ENCODE assay signal across 15 cellular contexts in genomic region chr3:80408322-80408721, GRCh38.
DNase-seq lines count a peak whose midpoint lies in the region; ATAC-seq and TF ChIP-seq lines count a peak whose summit lies in the region.
"Had no signal": no experiment of that assay in that cellular context is flagged by ENCODE, and none has a peak within 500 bp of the region (broad histone marks: within the 10 kb centered on the region; RNA-seq: fewer than 3 reads in every experiment).

No MANE protein-coding gene starts in this region.

- H3K27me3 ChIP-seq in A673 (replicated peaks; ENCODE audit: insufficient read depth, low read depth, low read length, poor library complexity): no peaks in the 10 kb centered on the region
- H3K27me3 ChIP-seq in neural cell (ENCODE audit: insufficient read depth, low read depth, low read length): no peaks in the 10 kb centered on the region
- H3K27me3 ChIP-seq: BE2C had no signal

- DNase-seq in A673 (ENCODE audit: low spot score) (peak; percentile 1), HEK293T (ENCODE audit: extremely low spot score) (peak; percentile 25), NCI-H524 treated with DMSO at 0.1 percent for 48 hours (lab: John Stamatoyannopoulos, UW) (peak; percentile 57), islet precursor cell (no peak)
- DNase-seq: BE2C; CD4-positive, alpha-beta memory T cell; DMS79; HCEC 1CT had no signal

- no peak for TF ChIP-seq RAD21 in neural cell (conservative IDR thresholded peaks at IDR 0.05)

- no peak overlapping the region for H3K27ac ChIP-seq in A673 (ENCODE audit: low read depth, low read length, poor library complexity, severe bottlenecking)
- peak overlapping the region; percentile 7 for H3K27ac ChIP-seq in neural cell (ENCODE audit: low read length)
- H3K27ac ChIP-seq: C4-2B had no signal

- H3F3A ChIP-seq in neural cell (ENCODE audit: insufficient read depth, low read length, poor library complexity, severe bottlenecking): no peaks in the 10 kb centered on the region

- H3K36me3 ChIP-seq in A673 (ENCODE audit: insufficient read depth, low read length, poor library complexity, severe bottlenecking) (no peaks in the 10 kb centered on the region), neural cell (ENCODE audit: insufficient read depth, low read length) (no peaks in the 10 kb centered on the region)
- H3K36me3 ChIP-seq: BE2C had no signal

- H4K20me1 ChIP-seq in neural cell (ENCODE audit: insufficient read depth): no peaks in the 10 kb centered on the region

- H3K4me3 ChIP-seq in A673 (ENCODE audit: low read depth, low read length, poor library complexity, severe bottlenecking) (no peak overlapping the region), neural cell (ENCODE audit: low read length) (peak overlapping the region; percentile 0)
- H3K4me3 ChIP-seq: GM12878, K562 had no signal

- CTCF ChIA-PET in A673 (lab: Charles Lee): no interaction called here
- CTCF ChIA-PET in HEK293T (lab: Yijun Ruan, JAX): no interaction called here

- H3K9me2 ChIP-seq in neural cell (ENCODE audit: insufficient read depth, low read length): no peaks in the 10 kb centered on the region

- peak; percentile 82 for TF ChIP-seq EP300 in neural cell (conservative IDR thresholded peaks at IDR 0.05; ENCODE audit: poor library complexity, severe bottlenecking)

- no TSS peak for BruUV-seq in A673 (replicated peaks; lab: Mats Ljungman, UMichigan)

- no peak overlapping the region for H3K9ac ChIP-seq in neural cell (ENCODE audit: low read length)

- POLR2A ChIA-PET in A673 (lab: Charles Lee; ENCODE audit: low non-redundant PET): no interaction called here
- POLR2A ChIA-PET in HEK293T (lab: Yijun Ruan, JAX): no interaction called here

- TF ChIP-seq CTCF in A673 (conservative IDR thresholded peaks at IDR 0.05; ENCODE audit: low read depth, low read length) (no peak), neural cell (IDR thresholded peaks at IDR 0.05; ENCODE audit: poor library complexity, severe bottlenecking) (no peak)

- intact Hi-C loops in A673 (cut with micrococcal nuclease; ENCODE audit: unreplicated experiment): no loop called here

- peaks cover 3% of the 10 kb centered on the region for H3K4me1 ChIP-seq in A673 (ENCODE audit: insufficient read depth, low read length, poor library complexity, severe bottlenecking)
- H3K4me1 ChIP-seq: BE2C had no signal

- H3K9me3 ChIP-seq in A673 (ENCODE audit: low read depth, low read length, poor library complexity, severe bottlenecking) (no peaks in the 10 kb centered on the region), neural cell (ENCODE audit: low read length) (no peaks in the 10 kb centered on the region)
- H3K9me3 ChIP-seq: BE2C had no signal

- H3K79me2 ChIP-seq in neural cell (replicated peaks; ENCODE audit: insufficient read depth, low read length): no peaks in the 10 kb centered on the region

- ATAC-seq in HG03469 (IDR thresholded peaks at IDR 0.05; ENCODE audit: unreplicated experiment): no peak
- no peak for ATAC-seq in HG02885 (IDR thresholded peaks at IDR 0.05; ENCODE audit: poor library complexity, unreplicated experiment)
- ATAC-seq in GM21526 (IDR thresholded peaks at IDR 0.05; ENCODE audit: low FRiP score, unreplicated experiment): no peak
- ATAC-seq: GM12878, K562 had no signal

- no peak overlapping the region for H2AFZ ChIP-seq in neural cell (ENCODE audit: low read depth, low read length)

- H3K4me2 ChIP-seq in neural cell (ENCODE audit: low read length): no peak overlapping the region

TF ChIP-seq in HEK293T, 16 proteins besides CTCF, POLR2A, EP300 and RAD21:
- no peak for TF ChIP-seq BHLHE40 (IDR thresholded peaks at IDR 0.05; ENCODE audit: borderline replicate concordance)
- TF ChIP-seq NFRKB (IDR thresholded peaks at IDR 0.05): no peak
- TF ChIP-seq ZNF384 (IDR thresholded peaks at IDR 0.05): no peak
- peak; percentile 96 for TF ChIP-seq ARNT (IDR thresholded peaks at IDR 0.05)
- TF ChIP-seq, protein P1, sequence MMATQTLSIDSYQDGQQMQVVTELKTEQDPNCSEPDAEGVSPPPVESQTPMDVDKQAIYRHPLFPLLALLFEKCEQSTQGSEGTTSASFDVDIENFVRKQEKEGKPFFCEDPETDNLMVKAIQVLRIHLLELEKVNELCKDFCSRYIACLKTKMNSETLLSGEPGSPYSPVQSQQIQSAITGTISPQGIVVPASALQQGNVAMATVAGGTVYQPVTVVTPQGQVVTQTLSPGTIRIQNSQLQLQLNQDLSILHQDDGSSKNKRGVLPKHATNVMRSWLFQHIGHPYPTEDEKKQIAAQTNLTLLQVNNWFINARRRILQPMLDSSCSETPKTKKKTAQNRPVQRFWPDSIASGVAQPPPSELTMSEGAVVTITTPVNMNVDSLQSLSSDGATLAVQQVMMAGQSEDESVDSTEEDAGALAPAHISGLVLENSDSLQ (IDR thresholded peaks at IDR 0.05): peak; percentile 96
- no peak for TF ChIP-seq FOXK2 (IDR thresholded peaks at IDR 0.05)
- TF ChIP-seq TARDBP (IDR thresholded peaks at IDR 0.05): no peak
- TF ChIP-seq FOXA1 (IDR thresholded peaks at IDR 0.05): no peak
- TF ChIP-seq ELF4 (IDR thresholded peaks at IDR 0.05): no peak
- no peak for TF ChIP-seq LEF1 (IDR thresholded peaks at IDR 0.05; ENCODE audit: borderline replicate concordance)
- peak; percentile 84 for TF ChIP-seq CTBP1 (IDR thresholded peaks at IDR 0.05; ENCODE audit: borderline replicate concordance)
- no peak for TF ChIP-seq L3MBTL2 (conservative IDR thresholded peaks at IDR 0.05)
- no peak for TF ChIP-seq SP1 (IDR thresholded peaks at IDR 0.05)
- no peak for TF ChIP-seq FOXM1 (IDR thresholded peaks at IDR 0.05; ENCODE audit: borderline replicate concordance)

TF ChIP-seq in neural cell, 6 proteins besides CTCF, POLR2A, EP300 and RAD21:
- TF ChIP-seq, protein P2, sequence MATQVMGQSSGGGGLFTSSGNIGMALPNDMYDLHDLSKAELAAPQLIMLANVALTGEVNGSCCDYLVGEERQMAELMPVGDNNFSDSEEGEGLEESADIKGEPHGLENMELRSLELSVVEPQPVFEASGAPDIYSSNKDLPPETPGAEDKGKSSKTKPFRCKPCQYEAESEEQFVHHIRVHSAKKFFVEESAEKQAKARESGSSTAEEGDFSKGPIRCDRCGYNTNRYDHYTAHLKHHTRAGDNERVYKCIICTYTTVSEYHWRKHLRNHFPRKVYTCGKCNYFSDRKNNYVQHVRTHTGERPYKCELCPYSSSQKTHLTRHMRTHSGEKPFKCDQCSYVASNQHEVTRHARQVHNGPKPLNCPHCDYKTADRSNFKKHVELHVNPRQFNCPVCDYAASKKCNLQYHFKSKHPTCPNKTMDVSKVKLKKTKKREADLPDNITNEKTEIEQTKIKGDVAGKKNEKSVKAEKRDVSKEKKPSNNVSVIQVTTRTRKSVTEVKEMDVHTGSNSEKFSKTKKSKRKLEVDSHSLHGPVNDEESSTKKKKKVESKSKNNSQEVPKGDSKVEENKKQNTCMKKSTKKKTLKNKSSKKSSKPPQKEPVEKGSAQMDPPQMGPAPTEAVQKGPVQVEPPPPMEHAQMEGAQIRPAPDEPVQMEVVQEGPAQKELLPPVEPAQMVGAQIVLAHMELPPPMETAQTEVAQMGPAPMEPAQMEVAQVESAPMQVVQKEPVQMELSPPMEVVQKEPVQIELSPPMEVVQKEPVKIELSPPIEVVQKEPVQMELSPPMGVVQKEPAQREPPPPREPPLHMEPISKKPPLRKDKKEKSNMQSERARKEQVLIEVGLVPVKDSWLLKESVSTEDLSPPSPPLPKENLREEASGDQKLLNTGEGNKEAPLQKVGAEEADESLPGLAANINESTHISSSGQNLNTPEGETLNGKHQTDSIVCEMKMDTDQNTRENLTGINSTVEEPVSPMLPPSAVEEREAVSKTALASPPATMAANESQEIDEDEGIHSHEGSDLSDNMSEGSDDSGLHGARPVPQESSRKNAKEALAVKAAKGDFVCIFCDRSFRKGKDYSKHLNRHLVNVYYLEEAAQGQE (IDR thresholded peaks at IDR 0.05; ENCODE audit: borderline replicate concordance): peak; percentile 11
- no peak for TF ChIP-seq SMC3 (conservative IDR thresholded peaks at IDR 0.05; ENCODE audit: poor library complexity)
- no peak for TF ChIP-seq TAF1 (IDR thresholded peaks at IDR 0.05; ENCODE audit: low read depth)
- peak; percentile 54 for TF ChIP-seq POLR2AphosphoS5 (IDR thresholded peaks at IDR 0.05)
- no peak for TF ChIP-seq EZH2 (IDR thresholded peaks at IDR 0.05; ENCODE audit: borderline replicate concordance, insufficient read depth, low read length, poor library complexity, severe bottlenecking)
- no peak for TF ChIP-seq MXI1 (conservative IDR thresholded peaks at IDR 0.05; ENCODE audit: poor library complexity, severe bottlenecking)
TF ChIP-seq in neural cell: peak in this region for 2.
